Comparison of ENCODE assay signal across 20 cellular contexts in genomic region chr13:80309926-80310325, GRCh38. TPM values are rescaled to one million over a fixed set of nuclear protein-coding genes. Genes with fewer than 3 reads are reported as not detected.
DNase-seq lines count a peak whose midpoint lies in the region; ATAC-seq and TF ChIP-seq lines count a peak whose summit lies in the region.
"Had no signal": no experiment of that assay in that cellular context is flagged by ENCODE, and none has a peak within 500 bp of the region (broad histone marks: within the 10 kb centered on the region; RNA-seq: fewer than 3 reads in every experiment).

No MANE protein-coding gene starts in this region.

- WGBS in right cardiac atrium = 63% methylated on average over 3 of the region's 3 CpGs

- H3K4me1 ChIP-seq in right cardiac atrium (ENCODE audit: control insufficient read depth, insufficient read depth, low read length) = no peaks in the 10 kb centered on the region

- DNase-seq in SHP77 (lab: John Stamatoyannopoulos, UW) (peak; percentile 1), SHP77 treated with DMSO at 0.1 percent for 48 hours (lab: John Stamatoyannopoulos, UW) (no peak), left cardiac atrium (no peak), right cardiac atrium (no peak), COLO668 (lab: John Stamatoyannopoulos, UW; ENCODE audit: unreplicated experiment) (peak; percentile 36), myocyte (ENCODE audit: low read depth) (peak; percentile 24), progenitor cell of endocrine pancreas (ENCODE audit: low spot score, unreplicated experiment) (no peak), midbrain (lab: John Stamatoyannopoulos, UW) (no peak)
- DNase-seq: ACHN; CD4-positive, CD25-positive, alpha-beta regulatory T cell; CD8-positive, alpha-beta T cell; DMS53; DMS79 treated with DMSO at 0.1 percent for 48 hours; GF-D8; H9; HFFc6 had no signal

- no peaks in the 10 kb centered on the region for H3K9me3 ChIP-seq in right cardiac atrium (ENCODE audit: control insufficient read depth, low read length)

- H3K27me3 ChIP-seq in right cardiac atrium (ENCODE audit: control insufficient read depth, insufficient read depth) = no peaks in the 10 kb centered on the region

- peaks cover 1% of the 10 kb centered on the region for H3K36me3 Mint-ChIP-seq in progenitor cell of endocrine pancreas (ENCODE audit: insufficient read depth)
- H3K36me3 Mint-ChIP-seq: CD4-positive, CD25-positive, alpha-beta regulatory T cell; CD8-positive, alpha-beta T cell had no signal

- TF ChIP-seq CTCF in progenitor cell of endocrine pancreas (IDR thresholded peaks at IDR 0.05; ENCODE audit: unreplicated experiment) = no peak

- H3K27ac ChIP-seq in right cardiac atrium (ENCODE audit: low read length) = no peak overlapping the region
- H3K27ac ChIP-seq: 22Rv1, C4-2B had no signal

- no peak overlapping the region for H3K27ac Mint-ChIP-seq in progenitor cell of endocrine pancreas
- H3K27ac Mint-ChIP-seq: CD4-positive, CD25-positive, alpha-beta regulatory T cell; CD8-positive, alpha-beta T cell; GM23338; HFFc6 had no signal

- H3K4me3 ChIP-seq in right cardiac atrium (ENCODE audit: low read length) = no peak overlapping the region
- H3K4me3 ChIP-seq: GM23338 had no signal

- intact Hi-C loops in left cardiac atrium (cut with DNase I) = no loop called here
- intact Hi-C loops in right cardiac atrium (cut with DNase I) = no loop called here

- H3K4me3 Mint-ChIP-seq in progenitor cell of endocrine pancreas (ENCODE audit: low read depth) = no peak overlapping the region
- H3K4me3 Mint-ChIP-seq: CD4-positive, CD25-positive, alpha-beta regulatory T cell; CD8-positive, alpha-beta T cell; GM23338; H9; HFFc6 had no signal

- H3K4me1 Mint-ChIP-seq in progenitor cell of endocrine pancreas (ENCODE audit: low read depth) = peaks cover 13% of the 10 kb centered on the region
- H3K4me1 Mint-ChIP-seq: CD4-positive, CD25-positive, alpha-beta regulatory T cell had no signal

- ATAC-seq in left cardiac atrium (peak; percentile 43 to 56), right cardiac atrium (no peak)
- ATAC-seq: CD8-positive, alpha-beta T cell; GM23338; HCT116 had no signal

- no peaks in the 10 kb centered on the region for H3K27me3 Mint-ChIP-seq in progenitor cell of endocrine pancreas

- H3K9me3 Mint-ChIP-seq in progenitor cell of endocrine pancreas (ENCODE audit: low read depth) = no peaks in the 10 kb centered on the region
- H3K9me3 Mint-ChIP-seq: CD8-positive, alpha-beta T cell; GM23338; H9; HFFc6 had no signal

RNA-seq across cellular contexts. Expression of gene SPRY2, which starts 31.0 kb away (rescaled TPM):
- total RNA-seq in left cardiac atrium = 10 to 100 TPM; 41.4 to 42.7 TPM
- 10 to 100 TPM; 27.9 to 37.7 (median 35.6) TPM for total RNA-seq in right cardiac atrium
- polyA plus RNA-seq in right cardiac atrium = 23.2 TPM
- total RNA-seq in myocyte = 27.2 and 49.8 TPM in 2 replicates
- polyA plus RNA-seq in myocyte (2012) = 38.6 TPM
- 136 and 145 TPM in 2 replicates for total RNA-seq in progenitor cell of endocrine pancreas
- polyA plus RNA-seq: CD4-positive, CD25-positive, alpha-beta regulatory T cell had no signal

Comparison
In these comparisons a context has a peak if more than half of its experiments do, and no peak if none do; other contexts are left out.
1. DNase-seq: peak in SHP77 (2 of 2), COLO668 (single experiment) and myocyte (single experiment); none in SHP77 treated with DMSO at 0.1 percent for 48 hours (single experiment), left cardiac atrium (single experiment), right cardiac atrium (0 of 3), progenitor cell of endocrine pancreas (single experiment) and midbrain (single experiment).
2. ATAC-seq: peak in left cardiac atrium (2 of 2); none in right cardiac atrium (0 of 2).